8 cellular contexts compared by ENCODE assay signal in the genomic region with DNA sequence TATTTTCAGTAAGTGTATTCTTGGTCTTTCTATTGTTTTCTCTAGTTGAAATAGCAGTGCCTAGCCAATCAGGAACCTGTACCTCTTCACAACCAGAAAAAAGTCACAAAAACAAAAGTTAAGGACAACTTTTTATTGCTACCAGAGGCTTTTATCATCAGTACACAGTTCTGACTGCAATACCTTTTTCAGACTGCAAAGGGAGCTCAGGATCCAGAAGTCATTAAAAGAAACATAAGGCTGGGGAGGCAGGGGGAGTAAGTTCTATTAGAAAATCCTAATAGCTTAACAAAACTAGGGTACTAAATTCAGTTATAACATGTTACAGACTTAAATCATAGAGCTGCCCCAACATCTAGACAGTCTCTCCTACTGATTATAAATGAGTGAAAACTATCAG. TPM values are rescaled to one million over a fixed set of nuclear protein-coding genes. Genes with fewer than 3 reads are reported as not detected.
A peak's percentile ranks its signal among the peaks of the same experiment; 100 is the strongest.
DNase-seq lines count a peak whose midpoint lies in the region; ATAC-seq and TF ChIP-seq lines count a peak whose summit lies in the region.

No MANE protein-coding gene starts in this region.

- H3K4me1 ChIP-seq in GM23338 (ENCODE audit: insufficient read depth): no peaks in the 10 kb centered on the region

- 0 out of 2 replicates have a peak, but pooled peaks cover 5% of the 10 kb centered on the region for H3F3A ChIP-seq in GM23338 (replicated peaks; ENCODE audit: low read depth)

- 0 out of 2 replicates have a peak, but pooled peaks cover 2% of the 10 kb centered on the region for H4K20me1 ChIP-seq in GM23338 (replicated peaks; ENCODE audit: insufficient read depth)

- H2AFZ ChIP-seq in GM23338: no peak overlapping the region

- H3K9me3 Mint-ChIP-seq in GM23338: no peaks in the 10 kb centered on the region
- H3K9me3 Mint-ChIP-seq in activated CD8-positive, alpha-beta T cell treated with anti-CD3 and anti-CD28 coated beads for 36 hours: no peaks in the 10 kb centered on the region

- H3K9me2 ChIP-seq in GM23338 (ENCODE audit: insufficient read depth): no peaks in the 10 kb centered on the region

- TF ChIP-seq CTCF in AG09309 (IDR thresholded peaks at IDR 0.05; ENCODE audit: control insufficient read depth, insufficient read depth, low read depth, low read length, missing control alignments) (peak; percentile 28), GM23338 (conservative IDR thresholded peaks at IDR 0.05; ENCODE audit: low read depth in 2 of 2) (peak; percentile 36 to 39; a peak in 3 of 4 replicates)
- peak; percentile 45 for TF ChIP-seq CTCF in activated CD8-positive, alpha-beta T cell treated with anti-CD3 and anti-CD28 coated beads for 36 hours (IDR thresholded peaks at IDR 0.05)

- no peak overlapping the region for H3K4me3 Mint-ChIP-seq in GM23338
- no peak overlapping the region for H3K4me3 Mint-ChIP-seq in activated CD8-positive, alpha-beta T cell treated with anti-CD3 and anti-CD28 coated beads for 36 hours

- H3K27ac ChIP-seq in GM23338 (ENCODE audit: low read depth): no peak overlapping the region

- intact Hi-C loops in activated CD8-positive, alpha-beta T cell treated with anti-CD3 and anti-CD28 coated beads for 36 hours (cut with micrococcal nuclease): loop anchor here (10.0 kb wide), 1 partner anchor 532 kb away; no protein-coding TSS in a partner anchor

- POLR2A ChIA-PET in activated CD8-positive, alpha-beta T cell treated with anti-CD3 and anti-CD28 coated beads for 36 hours (lab: Charles Lee): no interaction called here

- H3K4me3 ChIP-seq in AG09309 (ENCODE audit: control insufficient read depth, low read depth, low read length): no peak overlapping the region
- no peak overlapping the region for H3K4me3 ChIP-seq in GM23338

- peaks cover 3% of the 10 kb centered on the region for H3K27me3 Mint-ChIP-seq in GM23338 (ENCODE audit: insufficient read depth, low read depth, poor library complexity)
- no peaks in the 10 kb centered on the region for H3K27me3 Mint-ChIP-seq in activated CD8-positive, alpha-beta T cell treated with anti-CD3 and anti-CD28 coated beads for 36 hours

- CTCF ChIA-PET in activated CD8-positive, alpha-beta T cell treated with anti-CD3 and anti-CD28 coated beads for 36 hours (lab: Charles Lee): interaction anchor here (0.6 to 6.8 kb wide), 8 partner anchors 9 to 614 kb away, joined by 3 to 85 read pairs (median 4); no protein-coding TSS in a partner anchor

- peaks cover 19% of the 10 kb centered on the region; the same call in 2 of the 3 replicates for H3K4me1 Mint-ChIP-seq in GM23338
- peaks cover 15% of the 10 kb centered on the region for H3K4me1 Mint-ChIP-seq in activated CD8-positive, alpha-beta T cell treated with anti-CD3 and anti-CD28 coated beads for 36 hours (ENCODE audit: low read depth)

- no peak for DNase-seq in AG09309 (ENCODE audit: low read depth)
- peak; percentile 21 for DNase-seq in GM23338 (ENCODE audit: low spot score)
- DNase-seq in activated CD8-positive, alpha-beta T cell treated with anti-CD3 and anti-CD28 coated beads for 36 hours: no peak
- peak; percentile 38 for DNase-seq in kidney glomerular epithelial cell (lab: John Stamatoyannopoulos, UW)
- no peak for DNase-seq in T-helper 9 cell

- H3K27me3 ChIP-seq in GM23338 (ENCODE audit: insufficient read depth): no peaks in the 10 kb centered on the region

- no peak overlapping the region for H3K27ac Mint-ChIP-seq in GM23338
- H3K27ac Mint-ChIP-seq in activated CD8-positive, alpha-beta T cell treated with anti-CD3 and anti-CD28 coated beads for 36 hours: peak overlapping the region; percentile 52

- peaks cover 8% of the 10 kb centered on the region; the same call in 1 of the 2 replicates for H3K36me3 ChIP-seq in GM23338 (ENCODE audit: insufficient read depth)

- no peaks in the 10 kb centered on the region; the same call in 1 of the 2 replicates for H3K79me2 ChIP-seq in GM23338 (replicated peaks; ENCODE audit: insufficient read depth)

- H3K4me2 ChIP-seq in GM23338: no peak overlapping the region

- peaks cover 40% of the 10 kb centered on the region for H3K36me3 Mint-ChIP-seq in GM23338 (ENCODE audit: low read depth)
- peaks cover 35% of the 10 kb centered on the region for H3K36me3 Mint-ChIP-seq in activated CD8-positive, alpha-beta T cell treated with anti-CD3 and anti-CD28 coated beads for 36 hours (ENCODE audit: low read depth)

- ATAC-seq in GM23338: peak; percentile 18; the same call in 1 of the 3 replicates
- ATAC-seq in activated CD8-positive, alpha-beta T cell treated with anti-CD3 and anti-CD28 coated beads for 36 hours: peak; percentile 52
- ATAC-seq in GM18520 (IDR thresholded peaks at IDR 0.05; ENCODE audit: unreplicated experiment): no peak
- no peak for ATAC-seq in HG03432 (IDR thresholded peaks at IDR 0.05; ENCODE audit: unreplicated experiment)
- no peak for ATAC-seq in GM18498 (IDR thresholded peaks at IDR 0.05; ENCODE audit: unreplicated experiment)

TF ChIP-seq in GM23338, 12 proteins besides CTCF, POLR2A, EP300 and RAD21 (continues in another document):
- no peak for TF ChIP-seq JUNB (IDR thresholded peaks at IDR 0.05; ENCODE audit: unreplicated experiment)
- TF ChIP-seq, protein P1, sequence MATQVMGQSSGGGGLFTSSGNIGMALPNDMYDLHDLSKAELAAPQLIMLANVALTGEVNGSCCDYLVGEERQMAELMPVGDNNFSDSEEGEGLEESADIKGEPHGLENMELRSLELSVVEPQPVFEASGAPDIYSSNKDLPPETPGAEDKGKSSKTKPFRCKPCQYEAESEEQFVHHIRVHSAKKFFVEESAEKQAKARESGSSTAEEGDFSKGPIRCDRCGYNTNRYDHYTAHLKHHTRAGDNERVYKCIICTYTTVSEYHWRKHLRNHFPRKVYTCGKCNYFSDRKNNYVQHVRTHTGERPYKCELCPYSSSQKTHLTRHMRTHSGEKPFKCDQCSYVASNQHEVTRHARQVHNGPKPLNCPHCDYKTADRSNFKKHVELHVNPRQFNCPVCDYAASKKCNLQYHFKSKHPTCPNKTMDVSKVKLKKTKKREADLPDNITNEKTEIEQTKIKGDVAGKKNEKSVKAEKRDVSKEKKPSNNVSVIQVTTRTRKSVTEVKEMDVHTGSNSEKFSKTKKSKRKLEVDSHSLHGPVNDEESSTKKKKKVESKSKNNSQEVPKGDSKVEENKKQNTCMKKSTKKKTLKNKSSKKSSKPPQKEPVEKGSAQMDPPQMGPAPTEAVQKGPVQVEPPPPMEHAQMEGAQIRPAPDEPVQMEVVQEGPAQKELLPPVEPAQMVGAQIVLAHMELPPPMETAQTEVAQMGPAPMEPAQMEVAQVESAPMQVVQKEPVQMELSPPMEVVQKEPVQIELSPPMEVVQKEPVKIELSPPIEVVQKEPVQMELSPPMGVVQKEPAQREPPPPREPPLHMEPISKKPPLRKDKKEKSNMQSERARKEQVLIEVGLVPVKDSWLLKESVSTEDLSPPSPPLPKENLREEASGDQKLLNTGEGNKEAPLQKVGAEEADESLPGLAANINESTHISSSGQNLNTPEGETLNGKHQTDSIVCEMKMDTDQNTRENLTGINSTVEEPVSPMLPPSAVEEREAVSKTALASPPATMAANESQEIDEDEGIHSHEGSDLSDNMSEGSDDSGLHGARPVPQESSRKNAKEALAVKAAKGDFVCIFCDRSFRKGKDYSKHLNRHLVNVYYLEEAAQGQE (IDR thresholded peaks at IDR 0.05; ENCODE audit: unreplicated experiment): no peak
- no peak for TF ChIP-seq EZH2phosphoT487 (IDR thresholded peaks at IDR 0.05; ENCODE audit: unreplicated experiment)
- no peak for TF ChIP-seq NANOG (IDR thresholded peaks at IDR 0.05; ENCODE audit: borderline replicate concordance)
- no peak for TF ChIP-seq POLR2AphosphoS5 (IDR thresholded peaks at IDR 0.05; ENCODE audit: low read depth)
- no peak for TF ChIP-seq STAT1 (IDR thresholded peaks at IDR 0.05; ENCODE audit: unreplicated experiment)

RNA-seq across cellular contexts. Expression of gene CCNI, which starts 28.8 kb away (rescaled TPM):
- total RNA-seq in GM23338 (2014; rRNA removed; shearing (Covaris generic)): 207 and 225 TPM in 2 replicates
- polyA plus RNA-seq in GM23338 (2016; fragmentation: Nextera tagmentation; extraction: Ambion mirVana): 233 and 248 TPM in 2 replicates
- total RNA-seq in activated CD8-positive, alpha-beta T cell treated with anti-CD3 and anti-CD28 coated beads for 36 hours: 100 to 1,000 TPM; 257 to 272 TPM

Comparison
In these comparisons a context has a peak if more than half of its experiments do, and no peak if none do; other contexts are left out.
1. DNase-seq: peak in GM23338 (single experiment) and kidney glomerular epithelial cell (single experiment); none in AG09309 (single experiment), activated CD8-positive, alpha-beta T cell treated with anti-CD3 and anti-CD28 coated beads for 36 hours (single experiment) and T-helper 9 cell (single experiment).
2. ATAC-seq: peak in GM23338 (single experiment) and activated CD8-positive, alpha-beta T cell treated with anti-CD3 and anti-CD28 coated beads for 36 hours (single experiment); none in GM18520 (single experiment), HG03432 (single experiment) and GM18498 (single experiment).
3. Peak in every context shown above with its lines, with median percentiles within 50 percentile points of each other: CTCF ChIP-seq.